In the genomic region with DNA sequence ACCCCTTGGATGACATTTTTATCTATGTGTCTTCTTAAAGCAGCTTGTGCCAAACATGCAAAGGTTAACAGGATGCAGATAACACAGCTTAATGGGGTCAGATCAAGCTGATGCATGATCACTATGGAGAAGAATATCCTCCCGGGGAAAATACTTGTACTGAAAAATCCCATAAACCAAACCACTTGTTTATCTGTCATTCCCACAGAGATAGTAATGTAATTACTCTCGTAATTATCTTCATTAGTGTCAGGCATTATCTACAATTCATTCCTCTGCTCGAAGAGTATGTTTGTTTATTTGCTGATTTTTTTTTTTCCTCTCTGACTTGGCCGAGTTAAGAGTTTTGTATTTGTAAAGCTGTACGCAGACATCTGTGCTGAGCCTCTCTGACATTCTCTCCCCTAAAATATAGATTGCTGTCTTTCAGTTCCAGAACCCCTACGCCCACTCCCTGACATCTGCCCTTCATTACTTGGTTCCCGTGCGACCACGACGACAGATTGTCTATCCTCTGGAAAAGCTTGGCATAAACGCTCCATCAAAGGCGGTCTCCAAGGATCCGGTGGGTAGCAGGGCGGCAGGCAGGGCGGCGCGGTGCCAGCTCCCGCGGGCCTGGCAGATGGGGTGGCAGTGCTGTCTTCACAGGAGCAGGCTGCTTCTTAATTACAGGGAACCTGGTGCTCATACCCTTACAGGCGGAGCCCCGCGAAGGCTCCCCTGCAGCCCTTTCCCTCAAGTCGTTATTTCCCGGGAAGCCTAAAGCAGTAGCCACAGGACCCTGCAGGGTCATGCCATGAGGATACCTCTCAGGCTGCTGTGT, we compare ENCODE assay signal across 1 cellular context.
TF ChIP-seq lines count a peak whose summit lies in the region.

No MANE protein-coding gene starts in this region.

TF ChIP-seq in HEK293, 187 proteins besides CTCF, POLR2A, EP300 and RAD21 (continued from another document and continues in another):
- TF ChIP-seq, protein P1, sequence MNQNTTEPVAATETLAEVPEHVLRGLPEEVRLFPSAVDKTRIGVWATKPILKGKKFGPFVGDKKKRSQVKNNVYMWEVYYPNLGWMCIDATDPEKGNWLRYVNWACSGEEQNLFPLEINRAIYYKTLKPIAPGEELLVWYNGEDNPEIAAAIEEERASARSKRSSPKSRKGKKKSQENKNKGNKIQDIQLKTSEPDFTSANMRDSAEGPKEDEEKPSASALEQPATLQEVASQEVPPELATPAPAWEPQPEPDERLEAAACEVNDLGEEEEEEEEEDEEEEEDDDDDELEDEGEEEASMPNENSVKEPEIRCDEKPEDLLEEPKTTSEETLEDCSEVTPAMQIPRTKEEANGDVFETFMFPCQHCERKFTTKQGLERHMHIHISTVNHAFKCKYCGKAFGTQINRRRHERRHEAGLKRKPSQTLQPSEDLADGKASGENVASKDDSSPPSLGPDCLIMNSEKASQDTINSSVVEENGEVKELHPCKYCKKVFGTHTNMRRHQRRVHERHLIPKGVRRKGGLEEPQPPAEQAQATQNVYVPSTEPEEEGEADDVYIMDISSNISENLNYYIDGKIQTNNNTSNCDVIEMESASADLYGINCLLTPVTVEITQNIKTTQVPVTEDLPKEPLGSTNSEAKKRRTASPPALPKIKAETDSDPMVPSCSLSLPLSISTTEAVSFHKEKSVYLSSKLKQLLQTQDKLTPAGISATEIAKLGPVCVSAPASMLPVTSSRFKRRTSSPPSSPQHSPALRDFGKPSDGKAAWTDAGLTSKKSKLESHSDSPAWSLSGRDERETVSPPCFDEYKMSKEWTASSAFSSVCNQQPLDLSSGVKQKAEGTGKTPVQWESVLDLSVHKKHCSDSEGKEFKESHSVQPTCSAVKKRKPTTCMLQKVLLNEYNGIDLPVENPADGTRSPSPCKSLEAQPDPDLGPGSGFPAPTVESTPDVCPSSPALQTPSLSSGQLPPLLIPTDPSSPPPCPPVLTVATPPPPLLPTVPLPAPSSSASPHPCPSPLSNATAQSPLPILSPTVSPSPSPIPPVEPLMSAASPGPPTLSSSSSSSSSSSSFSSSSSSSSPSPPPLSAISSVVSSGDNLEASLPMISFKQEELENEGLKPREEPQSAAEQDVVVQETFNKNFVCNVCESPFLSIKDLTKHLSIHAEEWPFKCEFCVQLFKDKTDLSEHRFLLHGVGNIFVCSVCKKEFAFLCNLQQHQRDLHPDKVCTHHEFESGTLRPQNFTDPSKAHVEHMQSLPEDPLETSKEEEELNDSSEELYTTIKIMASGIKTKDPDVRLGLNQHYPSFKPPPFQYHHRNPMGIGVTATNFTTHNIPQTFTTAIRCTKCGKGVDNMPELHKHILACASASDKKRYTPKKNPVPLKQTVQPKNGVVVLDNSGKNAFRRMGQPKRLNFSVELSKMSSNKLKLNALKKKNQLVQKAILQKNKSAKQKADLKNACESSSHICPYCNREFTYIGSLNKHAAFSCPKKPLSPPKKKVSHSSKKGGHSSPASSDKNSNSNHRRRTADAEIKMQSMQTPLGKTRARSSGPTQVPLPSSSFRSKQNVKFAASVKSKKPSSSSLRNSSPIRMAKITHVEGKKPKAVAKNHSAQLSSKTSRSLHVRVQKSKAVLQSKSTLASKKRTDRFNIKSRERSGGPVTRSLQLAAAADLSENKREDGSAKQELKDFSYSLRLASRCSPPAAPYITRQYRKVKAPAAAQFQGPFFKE (tag by site-specific recombination; IDR thresholded peaks at IDR 0.05; ENCODE audit: borderline replicate concordance) = no peak
- TF ChIP-seq ZNF560 (tag by site-specific recombination; IDR thresholded peaks at IDR 0.05; ENCODE audit: borderline replicate concordance) (no peak), TRIM28 (IDR thresholded peaks at IDR 0.05; ENCODE audit: borderline replicate concordance, low read length) (peak; percentile 13; the same call in 1 of the 2 replicates), OVOL3 (tag by site-specific recombination; IDR thresholded peaks at IDR 0.05) (peak; percentile 41; the same call in 1 of the 2 replicates), ZNF341 (tag by site-specific recombination; IDR thresholded peaks at IDR 0.05; ENCODE audit: low read depth) (no peak), ZNF394 (tag by site-specific recombination; IDR thresholded peaks at IDR 0.05; ENCODE audit: borderline replicate concordance) (no peak), ZNF426 (tag by site-specific recombination; IDR thresholded peaks at IDR 0.05) (no peak), YY1 (tag by site-specific recombination; IDR thresholded peaks at IDR 0.05) (no peak), HOXD13 (CRISPR knock-in tag; IDR thresholded peaks at IDR 0.05; ENCODE audit: borderline replicate concordance) (no peak), GLI2 (tag by site-specific recombination; IDR thresholded peaks at IDR 0.05; ENCODE audit: borderline replicate concordance, low read depth) (peak; percentile 72; the same call in 1 of the 2 replicates), ZNF114 (tag by site-specific recombination; IDR thresholded peaks at IDR 0.05) (no peak), SCRT1 (tag by site-specific recombination; IDR thresholded peaks at IDR 0.05; ENCODE audit: borderline replicate concordance) (peak; percentile 64; the same call in 1 of the 2 replicates), FEZF1 (tag by site-specific recombination; IDR thresholded peaks at IDR 0.05) (peak; percentile 88), ZNF324 (tag by site-specific recombination; IDR thresholded peaks at IDR 0.05) (no peak), ZBTB1 (tag by site-specific recombination; IDR thresholded peaks at IDR 0.05) (0 out of 2 replicates have a peak, but pooled peaks have one; percentile 67), ZNF544 (tag by site-specific recombination; IDR thresholded peaks at IDR 0.05) (no peak), ZNF211 (tag by site-specific recombination; IDR thresholded peaks at IDR 0.05; ENCODE audit: low read depth) (no peak), KLF1 (tag by site-specific recombination; IDR thresholded peaks at IDR 0.05) (no peak), KLF8 (tag by site-specific recombination; IDR thresholded peaks at IDR 0.05) (no peak)
- TF ChIP-seq, protein P2, sequence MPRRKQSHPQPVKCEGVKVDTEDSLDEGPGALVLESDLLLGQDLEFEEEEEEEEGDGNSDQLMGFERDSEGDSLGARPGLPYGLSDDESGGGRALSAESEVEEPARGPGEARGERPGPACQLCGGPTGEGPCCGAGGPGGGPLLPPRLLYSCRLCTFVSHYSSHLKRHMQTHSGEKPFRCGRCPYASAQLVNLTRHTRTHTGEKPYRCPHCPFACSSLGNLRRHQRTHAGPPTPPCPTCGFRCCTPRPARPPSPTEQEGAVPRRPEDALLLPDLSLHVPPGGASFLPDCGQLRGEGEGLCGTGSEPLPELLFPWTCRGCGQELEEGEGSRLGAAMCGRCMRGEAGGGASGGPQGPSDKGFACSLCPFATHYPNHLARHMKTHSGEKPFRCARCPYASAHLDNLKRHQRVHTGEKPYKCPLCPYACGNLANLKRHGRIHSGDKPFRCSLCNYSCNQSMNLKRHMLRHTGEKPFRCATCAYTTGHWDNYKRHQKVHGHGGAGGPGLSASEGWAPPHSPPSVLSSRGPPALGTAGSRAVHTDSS (tag by site-specific recombination; IDR thresholded peaks at IDR 0.05) = no peak
- TF ChIP-seq, protein P3, sequence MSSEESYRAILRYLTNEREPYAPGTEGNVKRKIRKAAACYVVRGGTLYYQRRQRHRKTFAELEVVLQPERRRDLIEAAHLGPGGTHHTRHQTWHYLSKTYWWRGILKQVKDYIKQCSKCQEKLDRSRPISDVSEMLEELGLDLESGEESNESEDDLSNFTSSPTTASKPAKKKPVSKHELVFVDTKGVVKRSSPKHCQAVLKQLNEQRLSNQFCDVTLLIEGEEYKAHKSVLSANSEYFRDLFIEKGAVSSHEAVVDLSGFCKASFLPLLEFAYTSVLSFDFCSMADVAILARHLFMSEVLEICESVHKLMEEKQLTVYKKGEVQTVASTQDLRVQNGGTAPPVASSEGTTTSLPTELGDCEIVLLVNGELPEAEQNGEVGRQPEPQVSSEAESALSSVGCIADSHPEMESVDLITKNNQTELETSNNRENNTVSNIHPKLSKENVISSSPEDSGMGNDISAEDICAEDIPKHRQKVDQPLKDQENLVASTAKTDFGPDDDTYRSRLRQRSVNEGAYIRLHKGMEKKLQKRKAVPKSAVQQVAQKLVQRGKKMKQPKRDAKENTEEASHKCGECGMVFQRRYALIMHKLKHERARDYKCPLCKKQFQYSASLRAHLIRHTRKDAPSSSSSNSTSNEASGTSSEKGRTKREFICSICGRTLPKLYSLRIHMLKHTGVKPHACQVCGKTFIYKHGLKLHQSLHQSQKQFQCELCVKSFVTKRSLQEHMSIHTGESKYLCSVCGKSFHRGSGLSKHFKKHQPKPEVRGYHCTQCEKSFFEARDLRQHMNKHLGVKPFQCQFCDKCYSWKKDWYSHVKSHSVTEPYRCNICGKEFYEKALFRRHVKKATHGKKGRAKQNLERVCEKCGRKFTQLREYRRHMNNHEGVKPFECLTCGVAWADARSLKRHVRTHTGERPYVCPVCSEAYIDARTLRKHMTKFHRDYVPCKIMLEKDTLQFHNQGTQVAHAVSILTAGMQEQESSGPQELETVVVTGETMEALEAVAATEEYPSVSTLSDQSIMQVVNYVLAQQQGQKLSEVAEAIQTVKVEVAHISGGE (tag by site-specific recombination; conservative IDR thresholded peaks at IDR 0.05; ENCODE audit: low read depth) = 0 out of 2 replicates have a peak, but pooled peaks have one; percentile 12
- TF ChIP-seq, protein P4, sequence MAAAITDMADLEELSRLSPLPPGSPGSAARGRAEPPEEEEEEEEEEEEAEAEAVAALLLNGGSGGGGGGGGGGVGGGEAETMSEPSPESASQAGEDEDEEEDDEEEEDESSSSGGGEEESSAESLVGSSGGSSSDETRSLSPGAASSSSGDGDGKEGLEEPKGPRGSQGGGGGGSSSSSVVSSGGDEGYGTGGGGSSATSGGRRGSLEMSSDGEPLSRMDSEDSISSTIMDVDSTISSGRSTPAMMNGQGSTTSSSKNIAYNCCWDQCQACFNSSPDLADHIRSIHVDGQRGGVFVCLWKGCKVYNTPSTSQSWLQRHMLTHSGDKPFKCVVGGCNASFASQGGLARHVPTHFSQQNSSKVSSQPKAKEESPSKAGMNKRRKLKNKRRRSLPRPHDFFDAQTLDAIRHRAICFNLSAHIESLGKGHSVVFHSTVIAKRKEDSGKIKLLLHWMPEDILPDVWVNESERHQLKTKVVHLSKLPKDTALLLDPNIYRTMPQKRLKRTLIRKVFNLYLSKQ (tag by site-specific recombination; IDR thresholded peaks at IDR 0.05; ENCODE audit: borderline replicate concordance) = no peak
- TF ChIP-seq, protein P5, sequence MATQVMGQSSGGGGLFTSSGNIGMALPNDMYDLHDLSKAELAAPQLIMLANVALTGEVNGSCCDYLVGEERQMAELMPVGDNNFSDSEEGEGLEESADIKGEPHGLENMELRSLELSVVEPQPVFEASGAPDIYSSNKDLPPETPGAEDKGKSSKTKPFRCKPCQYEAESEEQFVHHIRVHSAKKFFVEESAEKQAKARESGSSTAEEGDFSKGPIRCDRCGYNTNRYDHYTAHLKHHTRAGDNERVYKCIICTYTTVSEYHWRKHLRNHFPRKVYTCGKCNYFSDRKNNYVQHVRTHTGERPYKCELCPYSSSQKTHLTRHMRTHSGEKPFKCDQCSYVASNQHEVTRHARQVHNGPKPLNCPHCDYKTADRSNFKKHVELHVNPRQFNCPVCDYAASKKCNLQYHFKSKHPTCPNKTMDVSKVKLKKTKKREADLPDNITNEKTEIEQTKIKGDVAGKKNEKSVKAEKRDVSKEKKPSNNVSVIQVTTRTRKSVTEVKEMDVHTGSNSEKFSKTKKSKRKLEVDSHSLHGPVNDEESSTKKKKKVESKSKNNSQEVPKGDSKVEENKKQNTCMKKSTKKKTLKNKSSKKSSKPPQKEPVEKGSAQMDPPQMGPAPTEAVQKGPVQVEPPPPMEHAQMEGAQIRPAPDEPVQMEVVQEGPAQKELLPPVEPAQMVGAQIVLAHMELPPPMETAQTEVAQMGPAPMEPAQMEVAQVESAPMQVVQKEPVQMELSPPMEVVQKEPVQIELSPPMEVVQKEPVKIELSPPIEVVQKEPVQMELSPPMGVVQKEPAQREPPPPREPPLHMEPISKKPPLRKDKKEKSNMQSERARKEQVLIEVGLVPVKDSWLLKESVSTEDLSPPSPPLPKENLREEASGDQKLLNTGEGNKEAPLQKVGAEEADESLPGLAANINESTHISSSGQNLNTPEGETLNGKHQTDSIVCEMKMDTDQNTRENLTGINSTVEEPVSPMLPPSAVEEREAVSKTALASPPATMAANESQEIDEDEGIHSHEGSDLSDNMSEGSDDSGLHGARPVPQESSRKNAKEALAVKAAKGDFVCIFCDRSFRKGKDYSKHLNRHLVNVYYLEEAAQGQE (tag by site-specific recombination; IDR thresholded peaks at IDR 0.05) = no peak
- TF ChIP-seq, protein P6, sequence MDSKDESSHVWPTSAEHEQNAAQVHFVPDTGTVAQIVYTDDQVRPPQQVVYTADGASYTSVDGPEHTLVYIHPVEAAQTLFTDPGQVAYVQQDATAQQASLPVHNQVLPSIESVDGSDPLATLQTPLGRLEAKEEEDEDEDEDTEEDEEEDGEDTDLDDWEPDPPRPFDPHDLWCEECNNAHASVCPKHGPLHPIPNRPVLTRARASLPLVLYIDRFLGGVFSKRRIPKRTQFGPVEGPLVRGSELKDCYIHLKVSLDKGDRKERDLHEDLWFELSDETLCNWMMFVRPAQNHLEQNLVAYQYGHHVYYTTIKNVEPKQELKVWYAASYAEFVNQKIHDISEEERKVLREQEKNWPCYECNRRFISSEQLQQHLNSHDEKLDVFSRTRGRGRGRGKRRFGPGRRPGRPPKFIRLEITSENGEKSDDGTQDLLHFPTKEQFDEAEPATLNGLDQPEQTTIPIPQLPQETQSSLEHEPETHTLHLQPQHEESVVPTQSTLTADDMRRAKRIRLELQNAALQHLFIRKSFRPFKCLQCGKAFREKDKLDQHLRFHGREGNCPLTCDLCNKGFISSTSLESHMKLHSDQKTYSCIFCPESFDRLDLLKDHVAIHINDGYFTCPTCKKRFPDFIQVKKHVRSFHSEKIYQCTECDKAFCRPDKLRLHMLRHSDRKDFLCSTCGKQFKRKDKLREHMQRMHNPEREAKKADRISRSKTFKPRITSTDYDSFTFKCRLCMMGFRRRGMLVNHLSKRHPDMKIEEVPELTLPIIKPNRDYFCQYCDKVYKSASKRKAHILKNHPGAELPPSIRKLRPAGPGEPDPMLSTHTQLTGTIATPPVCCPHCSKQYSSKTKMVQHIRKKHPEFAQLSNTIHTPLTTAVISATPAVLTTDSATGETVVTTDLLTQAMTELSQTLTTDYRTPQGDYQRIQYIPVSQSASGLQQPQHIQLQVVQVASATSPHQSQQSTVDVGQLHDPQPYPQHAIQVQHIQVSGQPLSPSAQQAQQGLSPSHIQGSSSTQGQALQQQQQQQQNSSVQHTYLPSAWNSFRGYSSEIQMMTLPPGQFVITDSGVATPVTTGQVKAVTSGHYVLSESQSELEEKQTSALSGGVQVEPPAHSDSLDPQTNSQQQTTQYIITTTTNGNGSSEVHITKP (tag by site-specific recombination; IDR thresholded peaks at IDR 0.05) = no peak
- TF ChIP-seq, protein P7, sequence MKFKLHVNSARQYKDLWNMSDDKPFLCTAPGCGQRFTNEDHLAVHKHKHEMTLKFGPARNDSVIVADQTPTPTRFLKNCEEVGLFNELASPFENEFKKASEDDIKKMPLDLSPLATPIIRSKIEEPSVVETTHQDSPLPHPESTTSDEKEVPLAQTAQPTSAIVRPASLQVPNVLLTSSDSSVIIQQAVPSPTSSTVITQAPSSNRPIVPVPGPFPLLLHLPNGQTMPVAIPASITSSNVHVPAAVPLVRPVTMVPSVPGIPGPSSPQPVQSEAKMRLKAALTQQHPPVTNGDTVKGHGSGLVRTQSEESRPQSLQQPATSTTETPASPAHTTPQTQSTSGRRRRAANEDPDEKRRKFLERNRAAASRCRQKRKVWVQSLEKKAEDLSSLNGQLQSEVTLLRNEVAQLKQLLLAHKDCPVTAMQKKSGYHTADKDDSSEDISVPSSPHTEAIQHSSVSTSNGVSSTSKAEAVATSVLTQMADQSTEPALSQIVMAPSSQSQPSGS (tag by site-specific recombination; IDR thresholded peaks at IDR 0.05; ENCODE audit: low read depth) = no peak
